Comparison of ENCODE assay signal across 23 cellular contexts in genomic region chr10:132169766-132170560, GRCh38. TPM values are rescaled to one million over a fixed set of nuclear protein-coding genes. Genes with fewer than 3 reads are reported as not detected.
DNase-seq lines count a peak whose midpoint lies in the region; ATAC-seq, FAIRE-seq and TF ChIP-seq lines count a peak whose summit lies in the region.
"Had no signal": no experiment of that assay in that cellular context is flagged by ENCODE, and none has a peak within 500 bp of the region (broad histone marks: within the 10 kb centered on the region; RNA-seq: fewer than 3 reads in every experiment).

No MANE protein-coding gene starts in this region.

- intact Hi-C loops in natural killer cell (cut with micrococcal nuclease): loop anchor here (10.0 kb wide), 1 partner anchor 285 kb away; no protein-coding TSS in a partner anchor
- intact Hi-C loops in GM12878 (cut with micrococcal nuclease; ENCODE audit: unreplicated experiment): no loop called here
- intact Hi-C loops in aorta (cut with DNase I): no loop called here

- H3K4me2 ChIP-seq in GM12878 (ENCODE audit: control insufficient read depth, insufficient read depth): no peak overlapping the region

- RAD21 ChIA-PET in GM12878 (lab: Charles Lee; ENCODE audit: unreplicated experiment): no interaction called here

- no peak overlapping the region for H3K4me3 Mint-ChIP-seq in natural killer cell treated with Interleukin-12 subunit alpha and Interleukin-12 subunit beta and Interleukin-15 and Interleukin-18, amount 100 ng/mL, for 72 hours
- no peak overlapping the region for H3K4me3 Mint-ChIP-seq in natural killer cell
- H3K4me3 Mint-ChIP-seq: activated CD4-positive, alpha-beta T cell treated with anti-CD3 and anti-CD28 coated beads, Interleukin-2, amount 10 ng/mL, durations not matched to agents 24 days and 14 days; activated naive CD8-positive, alpha-beta T cell treated with anti-CD3 and anti-CD28 coated beads, Interleukin-2, amount 50 U/mL, for 24 hours; activated T-cell treated with anti-CD3 and anti-CD28 coated beads, Interleukin-2, amount 50 U/mL, for 4 hours; CD4-positive, alpha-beta T cell; central memory CD8-positive, alpha-beta T cell had no signal

- no peak for TF ChIP-seq CTCF in natural killer cell (IDR thresholded peaks at IDR 0.05)
- TF ChIP-seq CTCF in GM12878 (IDR thresholded peaks at IDR 0.05 in 2 of 3, conservative IDR thresholded peaks at IDR 0.05 in 1 of 3; ENCODE audit: control insufficient read depth in 2 of 3, extremely low read depth in 1 of 3, insufficient read depth in 1 of 3, low read depth in 3 of 3, low read length in 3 of 3): no peak

- H3K27me3 Mint-ChIP-seq in natural killer cell treated with Interleukin-12 subunit alpha and Interleukin-12 subunit beta and Interleukin-15 and Interleukin-18, amount 100 ng/mL, for 72 hours: peaks cover 3 to 7% of the 10 kb centered on the region in 2 donors
- peaks cover under 1 to 5% of the 10 kb centered on the region in 2 donors for H3K27me3 Mint-ChIP-seq in natural killer cell (ENCODE audit: low read depth in 2 of 2)

- H3K9me3 Mint-ChIP-seq in natural killer cell treated with Interleukin-12 subunit alpha and Interleukin-12 subunit beta and Interleukin-15 and Interleukin-18, amount 100 ng/mL, for 72 hours: no peaks in the 10 kb centered on the region
- H3K9me3 Mint-ChIP-seq in natural killer cell: no peaks in the 10 kb centered on the region
- H3K9me3 Mint-ChIP-seq: activated naive CD8-positive, alpha-beta T cell treated with anti-CD3 and anti-CD28 coated beads, Interleukin-2, amount 50 U/mL, for 24 hours; activated T-cell treated with anti-CD3 and anti-CD28 coated beads, Interleukin-2, amount 50 U/mL, for 4 hours; CD4-positive, alpha-beta T cell had no signal

- no peaks in the 10 kb centered on the region for H3K79me2 ChIP-seq in GM12878 (ENCODE audit: control insufficient read depth, insufficient read depth, low read length)

- no peaks in the 10 kb centered on the region for H3K36me3 ChIP-seq in GM12878 (ENCODE audit: control insufficient read depth in 2 of 2, insufficient read depth in 2 of 2, low read length in 1 of 2)
- H3K36me3 ChIP-seq in aorta (ENCODE audit: control insufficient read depth in 1 of 2, insufficient read depth in 2 of 2, low read length in 1 of 2): no peaks in the 10 kb centered on the region
- H3K36me3 ChIP-seq: SJSA1 had no signal

- no peak for FAIRE-seq in GM12878 (lab: Jason Lieb, UNC)
- FAIRE-seq: G401.6 had no signal

- H3K4me1 Mint-ChIP-seq in natural killer cell treated with Interleukin-12 subunit alpha and Interleukin-12 subunit beta and Interleukin-15 and Interleukin-18, amount 100 ng/mL, for 72 hours (ENCODE audit: low read depth in 2 of 2): peaks cover 10 to 17% of the 10 kb centered on the region in 2 donors
- peaks cover 0 to 12% of the 10 kb centered on the region in 2 donors for H3K4me1 Mint-ChIP-seq in natural killer cell

- no peaks in the 10 kb centered on the region for H3K36me3 Mint-ChIP-seq in natural killer cell treated with Interleukin-12 subunit alpha and Interleukin-12 subunit beta and Interleukin-15 and Interleukin-18, amount 100 ng/mL, for 72 hours
- no peaks in the 10 kb centered on the region for H3K36me3 Mint-ChIP-seq in natural killer cell

- no peak overlapping the region for H3K4me3 ChIP-seq in GM12878
- no peak overlapping the region for H3K4me3 ChIP-seq in aorta (ENCODE audit: low read length in 2 of 2)
- H3K4me3 ChIP-seq: gastroesophageal sphincter, SJSA1 had no signal

- H2AFZ ChIP-seq in GM12878 (ENCODE audit: control insufficient read depth, low read depth, low read length): no peak overlapping the region

- DNase-seq in NCI-H146 (lab: John Stamatoyannopoulos, UW) (peak; percentile 28), NCI-H146 treated with DMSO at 0.1 percent for 48 hours (lab: John Stamatoyannopoulos, UW; ENCODE audit: unreplicated experiment) (no peak), natural killer cell (no peak), GM12878 (ENCODE audit: low read depth, low spot score) (no peak), aorta (peak; percentile 42 to 73)
- DNase-seq in natural killer cell treated with Interleukin-12 subunit alpha and Interleukin-12 subunit beta and Interleukin-15 and Interleukin-18, amount 100 ng/mL, for 72 hours (ENCODE audit: low spot score): peak; percentile 53
- DNase-seq: activated CD4-positive, alpha-beta T cell treated with anti-CD3 and anti-CD28 coated beads, Interleukin-2, amount 10 ng/mL, durations not matched to agents 24 days and 14 days; activated gamma-delta T cell treated with Interleukin-2 at 50 U/mL for 16 hours; activated naive CD8-positive, alpha-beta T cell treated with anti-CD3 and anti-CD28 coated beads, Interleukin-2, amount 50 U/mL, for 24 hours; activated T-cell treated with anti-CD3 and anti-CD28 coated beads, Interleukin-2, amount 50 U/mL, for 4 hours; CD4-positive, alpha-beta T cell; HCEC 1CT; hypothalamus; NCI-H1417 treated with DMSO at 0.1 percent for 48 hours; NCI-H524; stimulated activated naive CD4-positive, alpha-beta T cell treated with Interleukin-2 at 50 U/mL for 16 hours had no signal

- SMC1A ChIA-PET in GM12878 (lab: Charles Lee; ENCODE audit: uncharacterized antibody, unreplicated experiment): no interaction called here

- H3K9me3 ChIP-seq in GM12878 (replicated peaks; ENCODE audit: control insufficient read depth, insufficient read depth, low read length) (no peaks in the 10 kb centered on the region; the same call in 2 of the 3 replicates), aorta (ENCODE audit: control insufficient read depth, low read length) (no peaks in the 10 kb centered on the region)
- H3K9me3 ChIP-seq: gastroesophageal sphincter, SJSA1 had no signal

- H3K27ac Mint-ChIP-seq in natural killer cell treated with Interleukin-12 subunit alpha and Interleukin-12 subunit beta and Interleukin-15 and Interleukin-18, amount 100 ng/mL, for 72 hours: no peak overlapping the region
- H3K27ac Mint-ChIP-seq in natural killer cell: no peak overlapping the region
- H3K27ac Mint-ChIP-seq: activated CD4-positive, alpha-beta T cell treated with anti-CD3 and anti-CD28 coated beads, Interleukin-2, amount 10 ng/mL, durations not matched to agents 24 days and 14 days; activated naive CD8-positive, alpha-beta T cell treated with anti-CD3 and anti-CD28 coated beads, Interleukin-2, amount 50 U/mL, for 24 hours; CD4-positive, alpha-beta T cell had no signal

- no TSS peak for BruUV-seq in GM12878 (replicated peaks; lab: Mats Ljungman, UMichigan)

- no peak for ATAC-seq in natural killer cell treated with Interleukin-12 subunit alpha and Interleukin-12 subunit beta and Interleukin-15 and Interleukin-18, amount 100 ng/mL, for 72 hours
- ATAC-seq in natural killer cell: no peak
- no peak for ATAC-seq in GM12878
- ATAC-seq in aorta (ENCODE audit: low FRiP score): no peak
- no peak for ATAC-seq in HG02870 (IDR thresholded peaks at IDR 0.05; ENCODE audit: unreplicated experiment)
- ATAC-seq in HG03342 (IDR thresholded peaks at IDR 0.05; ENCODE audit: unreplicated experiment): no peak
- ATAC-seq: activated naive CD8-positive, alpha-beta T cell treated with anti-CD3 and anti-CD28 coated beads, Interleukin-2, amount 50 U/mL, for 24 hours; activated T-cell treated with anti-CD3 and anti-CD28 coated beads, Interleukin-2, amount 50 U/mL, for 4 hours; gastroesophageal sphincter; left lobe of liver had no signal

- CTCF ChIA-PET in GM12878 (lab: Yijun Ruan, JAX): no interaction called here

- no peak for TF ChIP-seq EP300 in GM12878 (IDR thresholded peaks at IDR 0.05; ENCODE audit: borderline replicate concordance in 1 of 2, control insufficient read depth in 1 of 2, low read depth in 2 of 2, low read length in 2 of 2)

- H3K27me3 ChIP-seq in GM12878 (replicated peaks in 1 of 2; ENCODE audit: control insufficient read depth in 2 of 2, insufficient read depth in 2 of 2, low read length in 1 of 2) (no peaks in the 10 kb centered on the region), aorta (ENCODE audit: control insufficient read depth in 1 of 2, insufficient read depth in 2 of 2, low read length in 1 of 2) (no peaks in the 10 kb centered on the region)
- H3K27me3 ChIP-seq: SJSA1 had no signal

- POLR2A ChIA-PET in GM12878 (lab: Charles Lee): no interaction called here

- H3K27ac ChIP-seq in GM12878 (ENCODE audit: control insufficient read depth, insufficient read depth): no peak overlapping the region
- H3K27ac ChIP-seq in aorta (ENCODE audit: low read depth in 1 of 2, low read length in 2 of 2): no peak overlapping the region
- H3K27ac ChIP-seq: gastroesophageal sphincter, SJSA1 had no signal

- 64% methylated on average over 28 of the region's 46 CpGs for WGBS in GM12878 (ENCODE audit: insufficient coverage, insufficient replicate concordance, low lambda C conversion rate, missing lambda C conversion rate)
- WGBS in aorta, 2 donors: 86 to 87% methylated on average over 46 of the region's 46 CpGs

- no peaks in the 10 kb centered on the region for H4K20me1 ChIP-seq in GM12878 (ENCODE audit: control insufficient read depth, insufficient read depth)

- no peak overlapping the region for H3K9ac ChIP-seq in GM12878 (ENCODE audit: control insufficient read depth, insufficient read depth, low read length)

- in situ Hi-C loops in GM12878 (cut with MboI): no loop called here

- 0 out of 2 replicates have a peak, but pooled peaks have one; percentile 22 for TF ChIP-seq RAD21 in GM12878 (IDR thresholded peaks at IDR 0.05; ENCODE audit: insufficient read depth, low read depth, low read length)

- no peak for TF ChIP-seq POLR2A in GM12878 (IDR thresholded peaks at IDR 0.05; ENCODE audit: low read depth, low read length)

- no peaks in the 10 kb centered on the region for H3K4me1 ChIP-seq in GM12878 (ENCODE audit: control insufficient read depth, insufficient read depth, low read length)
- H3K4me1 ChIP-seq in aorta (ENCODE audit: control insufficient read depth in 1 of 2, insufficient read depth in 2 of 2, low read length in 2 of 2): no peaks in the 10 kb centered on the region
- H3K4me1 ChIP-seq: gastroesophageal sphincter, SJSA1 had no signal

RNA-seq across cellular contexts. Expression of gene DPYSL4, which starts 16.8 kb away (rescaled TPM):
- 10 to 100 TPM in 1 of 2 donors, 1 to 10 TPM in 1; 6.5 to 19.2 TPM for total RNA-seq in natural killer cell treated with Interleukin-12 subunit alpha and Interleukin-12 subunit beta and Interleukin-15 and Interleukin-18, amount 100 ng/mL, for 72 hours
- total RNA-seq in natural killer cell (1 to 10 TPM in 2 of 3 donors, under 1 TPM in 1; 0.40 to 1.3 (median 1.0) TPM), GM12878 (2014; rRNA removed) (not detected in 2 replicates), GM12878 (2014; rRNA removed; fragmentation: Illumina TruSeq; extraction: Trizol) (not detected in 2 replicates), GM12878 (2021) (0.16 and 0.21 TPM in 2 replicates), aorta (1 to 10 TPM in 1 of 2 donors, under 1 TPM in 1; 0.84 to 1.4 TPM)
- not detected in 2 replicates for total RNA-seq in GM12878 (2013; cell fraction: nucleolus; rRNA removed)
- polyA plus RNA-seq in GM12878 (2011; ENCODE audit: low read depth): 0.46 TPM
- polyA plus RNA-seq in GM12878 (2011; rRNA removed) (not detected in 2 replicates), GM12878 (2014; fragmentation: Illumina TruSeq; extraction: Trizol) (not detected in 2 replicates), GM12878 (2014; fragmentation: Nextera tagmentation; extraction: Ambion mirVana) (not detected), GM12878 (2014; rRNA removed) (0.42 TPM in 1 of 2 replicates, not detected in the other), GM12878 (2016; fragmentation: Nextera tagmentation; extraction: Ambion mirVana) (under 1 TPM in 1 of 2 experiments, not detected in 1; 0.10 TPM), aorta (under 1 TPM in 1 of 2 donors, not detected in 1; 0.95 TPM)
- polyA plus RNA-seq in GM12878 (2011; cell fraction: cytosol; rRNA removed): not detected in 2 replicates
- not detected in 2 replicates for polyA plus RNA-seq in GM12878 (2011; cell fraction: nucleus; rRNA removed)
- polyA plus RNA-seq in GM12878 (2012): 1.1 and 2.0 TPM in 2 replicates
- polyA minus RNA-seq in GM12878 (2011; rRNA and poly(A)+ RNA removed): not detected in 2 replicates
- not detected in 2 replicates for polyA minus RNA-seq in GM12878 (2011; cell fraction: cytosol; rRNA and poly(A)+ RNA removed)
- not detected in 2 replicates for polyA minus RNA-seq in GM12878 (2011; cell fraction: nucleus; rRNA and poly(A)+ RNA removed)

Comparison
In these comparisons a context has a peak if more than half of its experiments do, and no peak if none do; other contexts are left out.
1. DNase-seq: peak in NCI-H146 (single experiment), natural killer cell treated with Interleukin-12 subunit alpha and Interleukin-12 subunit beta and Interleukin-15 and Interleukin-18, amount 100 ng/mL, for 72 hours (single experiment) and aorta (2 of 2); none in NCI-H146 treated with DMSO at 0.1 percent for 48 hours (single experiment), natural killer cell (single experiment) and GM12878 (single experiment).